Comparison of ENCODE assay signal across 38 cellular contexts in genomic region chr5:54453091-54453490, GRCh38. TPM values are rescaled to one million over a fixed set of nuclear protein-coding genes. Genes with fewer than 3 reads are reported as not detected.
"Had no signal": no experiment of that assay in that cellular context is flagged by ENCODE, and none has a peak within 500 bp of the region (broad histone marks: within the 10 kb centered on the region; RNA-seq: fewer than 3 reads in every experiment).

No MANE protein-coding gene starts in this region.

- H3K9me3 ChIP-seq: adrenal gland, body of pancreas, breast epithelium, MG63, Peyer's patch had no signal

- H3K4me1 ChIP-seq: breast epithelium, Peyer's patch had no signal

- ATAC-seq: body of pancreas, PC-3 had no signal

- H3K4me3 ChIP-seq: adrenal gland, body of pancreas, breast epithelium, MG63, Peyer's patch had no signal

- DNase-seq: activated B cell treated with CpG ODN at 0.5 μM for 24 hours; activated CD4-positive, alpha-beta memory T cell treated with anti-CD3 and anti-CD28 coated beads for 36 hours; activated CD4-positive, alpha-beta T cell treated with anti-CD3 and anti-CD28 coated beads for 4 hours; activated CD4-positive, alpha-beta T cell treated with anti-CD3 and anti-CD28 coated beads, Interleukin-2, amount 50 U/mL, for 1 hour; activated CD4-positive, CD25-positive, alpha-beta regulatory T cell treated with anti-CD3 and anti-CD28 coated beads, Interleukin-2, amount 50 U/mL, for 72 hours; activated CD8-positive, alpha-beta memory T cell treated with anti-CD3 and anti-CD28 coated beads, Interleukin-2, amount 50 U/mL, for 48 hours; activated effector memory CD4-positive, alpha-beta T cell treated with Interleukin-2 at 50 U/mL for 16 hours; activated naive CD4-positive, alpha-beta T cell treated with anti-CD3 and anti-CD28 coated beads, Interleukin-2, amount 10 ng/mL, durations not matched to agents 7 days and 5 days; activated T-cell treated with anti-CD3 and anti-CD28 coated beads, Interleukin-2, amount 50 U/mL, for 48 hours; adrenal gland; body of pancreas; central memory CD4-positive, alpha-beta T cell; Kasumi-1; KG1; MG63; NCI-H1048; NCI-H1105 treated with DMSO at 0.1 percent for 48 hours; NCI-H1436; NCI-H1694; NCI-H1930; NCI-H2081 treated with DMSO at 0.1 percent for 48 hours; NCI-H345; NCI-H526; NCI-H748 treated with DMSO at 0.1 percent for 48 hours; NK-92 treated with Interleukin-12 subunit alpha and Interleukin-12 subunit beta, amount 100 ng/mL, for 24 hours; PC-3; Peyer's patch; RPMI8226; SIG-M5; SW 1271; T-helper 1 cell; T-helper 2 cell; T-helper 9 cell had no signal

- H3K27me3 ChIP-seq: adrenal gland, body of pancreas, breast epithelium, MG63, Peyer's patch had no signal

- H3K27ac ChIP-seq: adrenal gland, body of pancreas, breast epithelium, Peyer's patch, VCaP had no signal

- H3K36me3 ChIP-seq: adrenal gland, breast epithelium, MG63, Peyer's patch had no signal

RNA-seq across cellular contexts. Expression of gene HSPB3, which starts 2.4 kb away (rescaled TPM):
- total RNA-seq: activated B cell treated with CpG ODN at 0.5 μM for 24 hours; activated CD4-positive, alpha-beta memory T cell treated with anti-CD3 and anti-CD28 coated beads for 36 hours; adrenal gland; astrocyte; body of pancreas; breast epithelium; cerebellum; NCI-H460; PC-3; Peyer's patch had no signal
